In genomic region chr6:1867197-1867596, GRCh38 we compare ENCODE assay signal across 1 cellular context.
TF ChIP-seq lines count a peak whose summit lies in the region.

No MANE protein-coding gene starts in this region.

TF ChIP-seq in HEK293, 187 proteins besides CTCF, POLR2A, EP300 and RAD21 (continued from another document):
- TF ChIP-seq PRDM6 (tag by site-specific recombination; IDR thresholded peaks at IDR 0.05) = peak; percentile 65
- peak; percentile 34; the same call in 1 of the 2 replicates for TF ChIP-seq ZBTB17 (tag by site-specific recombination; IDR thresholded peaks at IDR 0.05)
- TF ChIP-seq ZNF114 (tag by site-specific recombination; IDR thresholded peaks at IDR 0.05) = no peak
